Comparison of ENCODE assay signal across 8 cellular contexts in the genomic region with DNA sequence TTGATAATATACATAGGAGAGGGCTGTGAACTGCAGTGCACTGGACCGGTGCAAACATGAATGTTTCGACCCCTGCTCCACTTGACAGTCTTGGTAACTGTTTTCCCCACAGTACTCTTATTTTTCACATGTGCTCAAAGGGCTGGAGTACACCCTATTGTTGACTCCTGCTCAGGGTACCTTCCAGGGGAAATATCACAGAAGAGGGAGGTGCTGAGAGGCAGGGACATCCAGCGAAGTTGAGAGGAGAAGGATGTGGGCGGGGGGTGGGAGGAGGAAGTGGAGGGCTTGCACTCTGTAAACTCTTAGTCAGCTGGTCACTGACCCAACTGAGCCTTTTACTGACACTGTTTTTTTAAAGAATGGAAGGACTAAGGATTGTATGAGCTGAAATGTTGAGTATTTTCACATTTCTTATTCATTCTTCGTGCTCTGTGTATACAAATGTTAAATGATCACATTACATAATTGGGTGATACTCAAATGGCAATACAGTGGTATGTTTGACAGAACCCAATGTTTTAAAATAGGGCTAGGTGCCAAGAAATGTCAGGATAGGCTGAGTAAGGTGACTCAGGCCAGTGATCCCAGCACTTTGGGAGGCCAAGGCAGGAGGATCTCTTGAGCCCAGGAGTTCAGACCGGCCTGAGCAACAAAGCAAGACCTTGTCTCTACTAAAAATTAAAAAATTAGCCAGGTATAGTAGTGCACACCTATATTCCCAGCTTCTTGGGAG. TPM values are rescaled to one million over a fixed set of nuclear protein-coding genes. Genes with fewer than 3 reads are reported as not detected.
DNase-seq lines count a peak whose midpoint lies in the region; ATAC-seq and TF ChIP-seq lines count a peak whose summit lies in the region.

No MANE protein-coding gene starts in this region.

- H3K27me3 ChIP-seq in BLaER1: no peaks in the 10 kb centered on the region
- H3K27me3 ChIP-seq in GM23338 (ENCODE audit: insufficient read depth): no peaks in the 10 kb centered on the region
- no peaks in the 10 kb centered on the region for H3K27me3 ChIP-seq in PC-9 (ENCODE audit: insufficient read depth, low read depth)
- no peaks in the 10 kb centered on the region for H3K27me3 ChIP-seq in neural progenitor cell

- TF ChIP-seq CTCF in GM23338 (conservative IDR thresholded peaks at IDR 0.05; ENCODE audit: low read depth in 2 of 2): no peak
- no peak for TF ChIP-seq CTCF in PC-9 (conservative IDR thresholded peaks at IDR 0.05)
- TF ChIP-seq CTCF in fibroblast of pulmonary artery (IDR thresholded peaks at IDR 0.05; ENCODE audit: low read length, missing control alignments): no peak
- TF ChIP-seq CTCF in neural progenitor cell (IDR thresholded peaks at IDR 0.05): no peak

- POLR2A ChIA-PET in PC-9 (lab: Charles Lee; ENCODE audit: unreplicated experiment): interaction anchor here (0.7 kb wide), 1 partner anchor 11 kb away, joined by 32 read pairs; no protein-coding TSS in a partner anchor

- CTCF ChIA-PET in PC-9 (lab: Charles Lee): no interaction called here

- H3K9me2 ChIP-seq in GM23338 (ENCODE audit: insufficient read depth) (no peaks in the 10 kb centered on the region), PC-9 (ENCODE audit: insufficient read depth) (no peaks in the 10 kb centered on the region)

- no peaks in the 10 kb centered on the region for H3F3A ChIP-seq in GM23338 (replicated peaks; ENCODE audit: low read depth)
- H3F3A ChIP-seq in PC-9 (ENCODE audit: insufficient read depth, low read depth): peaks cover 25% of the 10 kb centered on the region
- no peaks in the 10 kb centered on the region for H3F3A ChIP-seq in neural progenitor cell (ENCODE audit: low read depth)

- H3K36me3 Mint-ChIP-seq in GM23338 (ENCODE audit: low read depth) (peaks cover 8% of the 10 kb centered on the region; the same call in 2 of the 3 replicates), neural progenitor cell (peaks cover 7% of the 10 kb centered on the region)

- no peaks in the 10 kb centered on the region for H3K9me3 Mint-ChIP-seq in GM23338
- H3K9me3 Mint-ChIP-seq in neural progenitor cell: no peaks in the 10 kb centered on the region

- ATAC-seq in GM23338: peak; percentile 26
- ATAC-seq in stimulated activated naive CD8-positive, alpha-beta T cell treated with anti-CD3 and anti-CD28 coated beads, Interleukin-15, Interleukin-2, amounts not matched to agents 100 U/mL and 50 U/mL, for 24 hours: peak; percentile 7

- H3K9me3 ChIP-seq in BLaER1 (no peaks in the 10 kb centered on the region), PC-9 (ENCODE audit: insufficient read depth, low read depth) (no peaks in the 10 kb centered on the region), neural progenitor cell (ENCODE audit: low read depth) (no peaks in the 10 kb centered on the region)

- peaks cover 69% of the 10 kb centered on the region for H3K4me1 ChIP-seq in BLaER1
- H3K4me1 ChIP-seq in GM23338 (ENCODE audit: insufficient read depth): peaks cover 48% of the 10 kb centered on the region
- H3K4me1 ChIP-seq in PC-9 (replicated peaks; ENCODE audit: insufficient read depth): peaks cover 52% of the 10 kb centered on the region
- H3K4me1 ChIP-seq in neural progenitor cell: peaks cover 3% of the 10 kb centered on the region

- DNase-seq in GM23338 (ENCODE audit: low spot score) (peak; percentile 36), PC-9 (peak; percentile 18 to 41), fibroblast of pulmonary artery (ENCODE audit: low read depth) (peak; percentile 30), neural progenitor cell (ENCODE audit: low spot score) (no peak)
- no peak for DNase-seq in stimulated activated naive CD8-positive, alpha-beta T cell treated with anti-CD3 and anti-CD28 coated beads, Interleukin-15, Interleukin-2, amounts not matched to agents 100 U/mL and 50 U/mL, for 24 hours
- no peak for DNase-seq in stimulated activated CD8-positive, alpha-beta memory T cell treated with anti-CD3 and anti-CD28 coated beads, Interleukin-4, amount 100 ng/mL, for 48 hours
- DNase-seq in effector CD8-positive, alpha-beta T cell (lab: John Stamatoyannopoulos, UW): no peak

- H3K27me3 Mint-ChIP-seq in GM23338 (ENCODE audit: insufficient read depth, low read depth, poor library complexity) (peaks cover 5% of the 10 kb centered on the region), neural progenitor cell (ENCODE audit: insufficient read depth, low read depth) (no peaks in the 10 kb centered on the region)

- H3K27ac ChIP-seq in BLaER1 (0 out of 2 replicates have a peak overlapping the region, but pooled peaks have one; percentile 6), GM23338 (ENCODE audit: low read depth) (peak overlapping the region; percentile 50; the same call in 1 of the 2 replicates), PC-9 (peak overlapping the region; percentile 41), neural progenitor cell (no peak overlapping the region)

- H3K36me3 ChIP-seq in BLaER1: peaks cover 4% of the 10 kb centered on the region; the same call in 1 of the 2 replicates
- H3K36me3 ChIP-seq in GM23338 (ENCODE audit: insufficient read depth): peaks cover 3% of the 10 kb centered on the region; the same call in 1 of the 2 replicates
- no peaks in the 10 kb centered on the region for H3K36me3 ChIP-seq in PC-9 (ENCODE audit: low read depth)
- H3K36me3 ChIP-seq in neural progenitor cell: no peaks in the 10 kb centered on the region

- no TSS peak for BruUV-seq in PC-9 (replicated peaks; lab: Mats Ljungman, UMichigan)

- H3K9ac ChIP-seq in BLaER1: 0 out of 2 replicates have a peak overlapping the region, but pooled peaks have one; percentile 21
- no peak overlapping the region for H3K9ac ChIP-seq in neural progenitor cell

- H3K79me2 ChIP-seq in GM23338 (replicated peaks; ENCODE audit: insufficient read depth): peaks cover 94% of the 10 kb centered on the region
- H3K79me2 ChIP-seq in PC-9 (ENCODE audit: low read depth): peaks cover 97% of the 10 kb centered on the region
- H3K79me2 ChIP-seq in neural progenitor cell (ENCODE audit: low read depth): peaks cover 99% of the 10 kb centered on the region

- H3K4me3 ChIP-seq in BLaER1: no peak overlapping the region
- peak overlapping the region; percentile 6; the same call in 1 of the 2 replicates for H3K4me3 ChIP-seq in GM23338
- H3K4me3 ChIP-seq in PC-9: no peak overlapping the region
- no peak overlapping the region for H3K4me3 ChIP-seq in fibroblast of pulmonary artery (replicated peaks; ENCODE audit: low read depth, low read length)
- no peak overlapping the region for H3K4me3 ChIP-seq in neural progenitor cell

- peaks cover 98% of the 10 kb centered on the region for H4K20me1 ChIP-seq in BLaER1
- peaks cover 29% of the 10 kb centered on the region for H4K20me1 ChIP-seq in GM23338 (replicated peaks; ENCODE audit: insufficient read depth)
- H4K20me1 ChIP-seq in PC-9 (ENCODE audit: insufficient read depth): no peaks in the 10 kb centered on the region
- peaks cover 68% of the 10 kb centered on the region for H4K20me1 ChIP-seq in neural progenitor cell (ENCODE audit: low read depth)

- H3K4me3 Mint-ChIP-seq in GM23338 (peak overlapping the region; percentile 14; the same call in 1 of the 3 replicates), neural progenitor cell (no peak overlapping the region)

- H3K4me2 ChIP-seq in BLaER1 (peak overlapping the region; percentile 70), GM23338 (peak overlapping the region; percentile 53; the same call in 1 of the 2 replicates), PC-9 (peak overlapping the region; percentile 21; the same call in 1 of the 2 replicates), neural progenitor cell (no peak overlapping the region)

- peak overlapping the region; percentile 88 for H3K27ac Mint-ChIP-seq in GM23338
- H3K27ac Mint-ChIP-seq in neural progenitor cell: no peak overlapping the region

- intact Hi-C loops in PC-9 (cut with micrococcal nuclease; ENCODE audit: unreplicated experiment): loop anchor here (5.0 kb wide), 1 partner anchor 48 kb away; no protein-coding TSS in a partner anchor

- H3K4me1 Mint-ChIP-seq in GM23338: peaks cover 76% of the 10 kb centered on the region
- peaks cover 17% of the 10 kb centered on the region for H3K4me1 Mint-ChIP-seq in neural progenitor cell

- H2AFZ ChIP-seq in GM23338 (no peak overlapping the region), PC-9 (no peak overlapping the region), neural progenitor cell (replicated peaks) (no peak overlapping the region)

TF ChIP-seq in GM23338, 12 proteins besides CTCF, POLR2A, EP300 and RAD21 (continues in another document):
- TF ChIP-seq REST (IDR thresholded peaks at IDR 0.05; ENCODE audit: unreplicated experiment): no peak

RNA-seq across cellular contexts. Expression of gene INPP4A, which starts 10.0 kb away (rescaled TPM):
- total RNA-seq in GM23338 (2014; rRNA removed; shearing (Covaris generic)): 36.9 and 42.3 TPM in 2 replicates
- 6.5 and 8.5 TPM in 2 replicates for polyA plus RNA-seq in GM23338 (2016; fragmentation: Nextera tagmentation; extraction: Ambion mirVana)
- 50.5 and 52.9 TPM in 2 replicates for total RNA-seq in PC-9 (2021)
- total RNA-seq in neural progenitor cell (ENCODE audit: low replicate concordance): 34.2 and 35.1 TPM in 2 replicates

Comparison
In these comparisons a context has a peak if more than half of its experiments do, and no peak if none do; other contexts are left out.
1. DNase-seq: peak in GM23338 (single experiment), PC-9 (2 of 2) and fibroblast of pulmonary artery (single experiment); none in stimulated activated naive CD8-positive, alpha-beta T cell treated with anti-CD3 and anti-CD28 coated beads, Interleukin-15, Interleukin-2, amounts not matched to agents 100 U/mL and 50 U/mL, for 24 hours (single experiment), neural progenitor cell (single experiment), stimulated activated CD8-positive, alpha-beta memory T cell treated with anti-CD3 and anti-CD28 coated beads, Interleukin-4, amount 100 ng/mL, for 48 hours (single experiment) and effector CD8-positive, alpha-beta T cell (single experiment).